In genomic region chr18:33577688-33578370, GRCh38 we compare ENCODE assay signal across 8 cellular contexts. TPM values are rescaled to one million over a fixed set of nuclear protein-coding genes. Genes with fewer than 3 reads are reported as not detected.
DNase-seq lines count a peak whose midpoint lies in the region; ATAC-seq and TF ChIP-seq lines count a peak whose summit lies in the region.

TSS of gene ASXL3 (plus strand) at chr18:33578219. CDS start at chr18:33578632, 413 bp downstream.

- H3K9ac ChIP-seq in colonic mucosa (ENCODE audit: low read depth in 2 of 2, low read length in 2 of 2) (peak within 1 kb of the TSS; percentile 55 to 76), subcutaneous abdominal adipose tissue (ENCODE audit: low read length in 5 of 5) (peak within 1 kb of the TSS; percentile 33 to 80 (median 64))

- H3K9me3 ChIP-seq in colonic mucosa (no peaks in the 10 kb centered on the region), right lobe of liver (no peaks in the 10 kb centered on the region), subcutaneous abdominal adipose tissue (ENCODE audit: control insufficient read depth in 5 of 5, low read length in 5 of 5) (no peaks in the 10 kb centered on the region)

- no peaks in the 10 kb centered on the region for H3K36me3 ChIP-seq in colonic mucosa
- H3K36me3 ChIP-seq in right lobe of liver = no peaks in the 10 kb centered on the region
- no peaks in the 10 kb centered on the region for H3K36me3 ChIP-seq in subcutaneous abdominal adipose tissue (ENCODE audit: control insufficient read depth in 5 of 5, insufficient read depth in 5 of 5, low read length in 5 of 5)

- no peaks in the 10 kb centered on the region for H3K4me1 ChIP-seq in colonic mucosa
- H3K4me1 ChIP-seq in right lobe of liver = peaks cover 0 to 5% (median 0%) of the 10 kb centered on the region in 4 donors
- peaks cover 3 to 15% (median 13%) of the 10 kb centered on the region in 5 donors for H3K4me1 ChIP-seq in subcutaneous abdominal adipose tissue (ENCODE audit: control insufficient read depth in 5 of 5, insufficient read depth in 5 of 5, low read length in 5 of 5)

- intact Hi-C loops in colonic mucosa (cut with DNase I) (loop anchor here (10.0 kb wide), 1 partner anchor 133 kb away; the partner anchor contains the start of gene CCDC178), right lobe of liver (cut with DNase I) (no loop called here)

- peak; percentile 44 for ATAC-seq in GM19328 (IDR thresholded peaks at IDR 0.05; ENCODE audit: unreplicated experiment)
- peak; percentile 80 to 90 (median 86) for ATAC-seq in right lobe of liver
- ATAC-seq in HG03097 (IDR thresholded peaks at IDR 0.05; ENCODE audit: low FRiP score, unreplicated experiment) = no peak
- no peak for ATAC-seq in GM21717 (IDR thresholded peaks at IDR 0.05; ENCODE audit: unreplicated experiment)

- peak within 1 kb of the TSS; percentile 15 for H3K27ac ChIP-seq in colonic mucosa
- H3K27ac ChIP-seq in right lobe of liver = peak within 1 kb of the TSS; percentile 52 to 93 (median 84)
- peak within 1 kb of the TSS; percentile 73 for H3K27ac ChIP-seq in subcutaneous abdominal adipose tissue (ENCODE audit: low read depth, low read length)

- H3K4me3 ChIP-seq in colonic mucosa (peak within 1 kb of the TSS; percentile 60), right lobe of liver (peak within 1 kb of the TSS; percentile 59 to 72 (median 69)), subcutaneous abdominal adipose tissue (ENCODE audit: low read depth in 1 of 5, low read length in 5 of 5) (peak within 1 kb of the TSS; percentile 69 to 89 (median 83))

- WGBS in right lobe of liver (ENCODE audit: insufficient coverage, low coverage, low lambda C conversion rate, missing lambda C conversion rate) = 0% methylated on average over 9 of the region's 70 CpGs

- TF ChIP-seq CTCF in colonic mucosa (IDR thresholded peaks at IDR 0.05) = no peak
- TF ChIP-seq CTCF in right lobe of liver (IDR thresholded peaks at IDR 0.05) = no peak

- peak; percentile 10 for TF ChIP-seq POLR2A in right lobe of liver (IDR thresholded peaks at IDR 0.05)

- DNase-seq in AG08395 (ENCODE audit: low spot score) (peak; percentile 12), NCI-H69 (lab: John Stamatoyannopoulos, UW) (peak; percentile 96), colonic mucosa (peak; percentile 64), right lobe of liver (peak; percentile 60 to 80 (median 73))

- H3K27me3 ChIP-seq in colonic mucosa (no peaks in the 10 kb centered on the region), right lobe of liver (no peaks in the 10 kb centered on the region), subcutaneous abdominal adipose tissue (ENCODE audit: control insufficient read depth in 5 of 5, insufficient read depth in 4 of 5, low read length in 5 of 5) (peaks cover 0 to 3% (median 2%) of the 10 kb centered on the region in 5 donors)

RNA-seq across cellular contexts. Expression of gene ASXL3, which starts in this region (rescaled TPM):
- 1 to 10 TPM in 1 of 2 donors, under 1 TPM in 1; 0.59 to 1.7 TPM for total RNA-seq in colonic mucosa
- total RNA-seq in right lobe of liver = 1 to 10 TPM in 3 of 6 experiments, under 1 TPM in 3; 0.12 to 4.0 (median 1.3) TPM

Comparison
In these comparisons a context has a peak if more than half of its experiments do, and no peak if none do; other contexts are left out.
1. DNase-seq: peak in every context shown above with its lines; median percentile 96 in NCI-H69; 73 in right lobe of liver; 64 in colonic mucosa; 12 in AG08395.
2. ATAC-seq: peak in GM19328 (single experiment) and right lobe of liver (4 of 4); none in HG03097 (single experiment) and GM21717 (single experiment).
3. H3K27ac ChIP-seq: peak in every context shown above with its lines; median percentile 84 in right lobe of liver; 73 in subcutaneous abdominal adipose tissue; 15 in colonic mucosa.
4. Peak in every context shown above with its lines, with median percentiles within 50 percentile points of each other: H3K4me3 ChIP-seq.